34 cellular contexts compared by ENCODE assay signal in genomic region chr14:71300474-71301359, GRCh38. TPM values are rescaled to one million over a fixed set of nuclear protein-coding genes. Genes with fewer than 3 reads are reported as not detected.
DNase-seq lines count a peak whose midpoint lies in the region; ATAC-seq, FAIRE-seq and TF ChIP-seq lines count a peak whose summit lies in the region.
"Had no signal": no experiment of that assay in that cellular context is flagged by ENCODE, and none has a peak within 500 bp of the region (broad histone marks: within the 10 kb centered on the region; RNA-seq: fewer than 3 reads in every experiment).

No MANE protein-coding gene starts in this region.

- H3K4me3 ChIP-seq in AG04449 (ENCODE audit: low read depth, low read length) (no peak overlapping the region), astrocyte (ENCODE audit: insufficient read depth, low read depth, low read length) (no peak overlapping the region), fibroblast of villous mesenchyme (ENCODE audit: low read depth, low read length) (no peak overlapping the region)
- H3K4me3 ChIP-seq: cardiac muscle cell, coronary artery, gastrocnemius medialis, lung, sigmoid colon, tibial artery, vagina had no signal

- H3K27me3 ChIP-seq in astrocyte (ENCODE audit: insufficient read depth, low read length) = no peaks in the 10 kb centered on the region
- H3K27me3 ChIP-seq: BE2C, cardiac muscle cell, gastrocnemius medialis, sigmoid colon, tibial artery, vagina had no signal

- DNase-seq in AG04449 (ENCODE audit: low read depth, low spot score) (peak; percentile 45), GM18507 (ENCODE audit: extremely low spot score, insufficient read length, low read depth) (no peak), astrocyte (ENCODE audit: low read depth) (peak; percentile 81), fibroblast of villous mesenchyme (ENCODE audit: low read depth) (peak; percentile 20), HT-29 (ENCODE audit: low spot score) (no peak), NCI-H146 (lab: John Stamatoyannopoulos, UW) (no peak), superior temporal gyrus (ENCODE audit: extremely low spot score) (no peak)
- DNase-seq: activated CD4-positive, alpha-beta T cell treated with anti-CD3 and anti-CD28 coated beads for 48 hours; activated CD8-positive, alpha-beta memory T cell treated with anti-CD3 and anti-CD28 coated beads for 24 hours; activated naive CD4-positive, alpha-beta T cell treated with anti-CD3 and anti-CD28 coated beads, Interleukin-2, amount 50 U/mL, for 16 hours; activated T-cell treated with anti-CD3 and anti-CD28 coated beads for 4 hours; BE2C; effector CD8-positive, alpha-beta T cell; gastrocnemius medialis; H7; kidney glomerular epithelial cell; natural killer cell; NCI-H187; NCI-H82; SHP77 treated with DMSO at 0.1 percent for 48 hours; sigmoid colon; stimulated activated CD4-positive, alpha-beta T cell treated with anti-CD3 and anti-CD28 coated beads, Interleukin-4, amount 100 ng/mL, for 24 hours; tibial artery had no signal

- no peaks in the 10 kb centered on the region for H3K79me2 ChIP-seq in astrocyte (ENCODE audit: insufficient read depth, low read length)

- no peaks in the 10 kb centered on the region for H3K36me3 ChIP-seq in astrocyte (ENCODE audit: insufficient read depth, low read length)
- H3K36me3 ChIP-seq: BE2C, cardiac muscle cell, gastrocnemius medialis, sigmoid colon, tibial artery, vagina had no signal

- CTCF ChIA-PET in AG04449 (lab: Yijun Ruan, JAX) = interaction anchor here (1.1 kb wide), 2 partner anchors 10 to 12 kb away, joined by 3 to 4 read pairs; no protein-coding TSS in a partner anchor

- H2AFZ ChIP-seq in astrocyte (ENCODE audit: low read depth, low read length) = no peak overlapping the region

- H3K9ac ChIP-seq in astrocyte (ENCODE audit: low read length) = no peak overlapping the region

- H3K4me1 ChIP-seq in astrocyte (ENCODE audit: insufficient read depth, low read length) = no peaks in the 10 kb centered on the region
- H3K4me1 ChIP-seq: BE2C, gastrocnemius medialis, sigmoid colon, tibial artery, vagina had no signal

- H4K20me1 ChIP-seq in astrocyte (ENCODE audit: insufficient read depth, low read length) = no peaks in the 10 kb centered on the region

- no peak overlapping the region for H3K27ac Mint-ChIP-seq in astrocyte (ENCODE audit: unreplicated experiment)
- H3K27ac Mint-ChIP-seq: activated T-helper 2 cell treated with anti-CD3 and anti-CD28 coated beads, Interferon-gamma antibody, Interleukin-2, Interleukin-4, amounts not matched to agents 10 μg/mL and 5 μg/mL and 100 μg/mL, durations not matched to agents 14 hours and 24 hours and 36 hours; natural killer cell; T-helper 2 cell treated with Interferon-gamma antibody and Interleukin-4, amounts not matched to agents 5 μg/mL and 100 μg/mL, for 36 hours had no signal

- no peak for TF ChIP-seq CTCF in AG04449 (IDR thresholded peaks at IDR 0.05; ENCODE audit: insufficient read depth, low read length, missing control alignments)
- TF ChIP-seq CTCF in astrocyte (IDR thresholded peaks at IDR 0.05; ENCODE audit: insufficient read depth, low read depth, low read length) = no peak
- TF ChIP-seq CTCF in fibroblast of villous mesenchyme (IDR thresholded peaks at IDR 0.05; ENCODE audit: insufficient read depth, low read depth, low read length) = no peak

- peaks cover 21% of the 10 kb centered on the region for H3K9me3 Mint-ChIP-seq in astrocyte (ENCODE audit: unreplicated experiment)

- FAIRE-seq in GM18507 (lab: Jason Lieb, UNC) = peak; percentile 5
- FAIRE-seq in astrocyte (lab: Jason Lieb, UNC) = peak; percentile 54
- FAIRE-seq: A204.1, G401.6, RCC 7860 had no signal

- no peaks in the 10 kb centered on the region for H3K4me1 Mint-ChIP-seq in astrocyte (ENCODE audit: low read depth, unreplicated experiment)
- H3K4me1 Mint-ChIP-seq: natural killer cell had no signal

- ATAC-seq in HG03469 (IDR thresholded peaks at IDR 0.05; ENCODE audit: unreplicated experiment) = no peak
- ATAC-seq: gastrocnemius medialis, natural killer cell had no signal

- peaks cover 5% of the 10 kb centered on the region for H3K36me3 Mint-ChIP-seq in astrocyte (ENCODE audit: low read depth, unreplicated experiment)
- H3K36me3 Mint-ChIP-seq: natural killer cell had no signal

- peaks cover 7% of the 10 kb centered on the region for H3K9me3 ChIP-seq in astrocyte (ENCODE audit: insufficient read depth, low read depth, low read length)
- H3K9me3 ChIP-seq: BE2C, gastrocnemius medialis, sigmoid colon, vagina had no signal

- POLR2A ChIA-PET in AG04449 (lab: Yijun Ruan, JAX) = no interaction called here

- H3K4me2 ChIP-seq in astrocyte (ENCODE audit: low read length) = no peak overlapping the region

- no peak overlapping the region for H3K4me3 Mint-ChIP-seq in astrocyte (ENCODE audit: unreplicated experiment)
- H3K4me3 Mint-ChIP-seq: natural killer cell; T-helper 2 cell treated with Interferon-gamma antibody and Interleukin-4, amounts not matched to agents 5 μg/mL and 100 μg/mL, for 36 hours had no signal

- no peak overlapping the region for H3K27ac ChIP-seq in astrocyte (ENCODE audit: low read depth, low read length)
- H3K27ac ChIP-seq: cardiac muscle cell, coronary artery, epithelial cell of prostate, gastrocnemius medialis, sigmoid colon, tibial artery, vagina had no signal

- H3K27me3 Mint-ChIP-seq in astrocyte (ENCODE audit: low read depth, unreplicated experiment) = no peaks in the 10 kb centered on the region

RNA-seq across cellular contexts. Expression of gene SIPA1L1, which starts 19.6 kb away (rescaled TPM):
- total RNA-seq in astrocyte = 31.3 and 32.8 TPM in 2 replicates
- total RNA-seq in fibroblast of villous mesenchyme = 32.4 and 52.5 TPM in 2 replicates
- 15.1 and 19.3 TPM in 2 replicates for total RNA-seq in HT-29 (2014; rRNA removed; shearing (Covaris generic))

Comparison
In these comparisons a context has a peak if more than half of its experiments do, and no peak if none do; other contexts are left out.
1. DNase-seq: peak in AG04449 (single experiment), astrocyte (single experiment) and fibroblast of villous mesenchyme (single experiment); none in GM18507 (single experiment), HT-29 (single experiment), NCI-H146 (single experiment) and superior temporal gyrus (single experiment).